ENCODE assay signal across 9 cellular contexts in the genomic region with DNA sequence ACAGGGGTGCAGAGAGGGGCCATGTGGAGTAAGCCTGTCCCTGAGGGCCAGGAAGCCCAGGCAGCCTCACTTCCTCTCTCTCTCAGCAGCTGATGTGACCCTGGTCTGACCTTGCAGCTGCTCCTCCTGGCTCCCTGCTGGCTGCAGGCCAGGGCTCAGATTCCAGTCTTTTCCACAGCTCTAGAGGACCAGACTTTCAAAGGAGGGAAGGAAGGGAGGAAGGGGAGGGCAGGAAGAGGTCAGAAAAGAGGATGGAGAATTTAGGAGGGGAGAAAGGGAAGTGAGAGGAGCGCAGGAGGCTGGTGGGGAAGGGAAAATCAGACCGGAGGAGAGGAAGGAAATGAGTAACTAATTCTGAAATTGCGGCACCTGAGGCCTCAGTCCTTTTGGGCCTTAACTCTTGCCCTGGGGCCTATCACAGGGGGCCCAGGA. TPM values are rescaled to one million over a fixed set of nuclear protein-coding genes. Genes with fewer than 3 reads are reported as not detected.
DNase-seq lines count a peak whose midpoint lies in the region; ATAC-seq and TF ChIP-seq lines count a peak whose summit lies in the region.
"Had no signal": no experiment of that assay in that cellular context is flagged by ENCODE, and none has a peak within 500 bp of the region (broad histone marks: within the 10 kb centered on the region; RNA-seq: fewer than 3 reads in every experiment).

No MANE protein-coding gene starts in this region.

- H3K9me3 Mint-ChIP-seq in mesothelial cell of epicardium, result peaks cover 6% of the 10 kb centered on the region

- no peak for TF ChIP-seq CTCF in colonic mucosa (IDR thresholded peaks at IDR 0.05)
- TF ChIP-seq CTCF in mesothelial cell of epicardium (IDR thresholded peaks at IDR 0.05; ENCODE audit: unreplicated experiment), result no peak

- no peak overlapping the region for H3K27ac ChIP-seq in colonic mucosa

- H3K9me3 ChIP-seq in colonic mucosa, result no peaks in the 10 kb centered on the region
- H3K9me3 ChIP-seq: breast epithelium had no signal

- H3K27ac Mint-ChIP-seq in mesothelial cell of epicardium, result peak overlapping the region; percentile 85

- peaks cover 35% of the 10 kb centered on the region for H3K4me1 Mint-ChIP-seq in mesothelial cell of epicardium

- DNase-seq in DMS 273 (lab: John Stamatoyannopoulos, UW; ENCODE audit: unreplicated experiment) (peak; percentile 72), NCI-H1105 (lab: John Stamatoyannopoulos, UW) (peak; percentile 37), colonic mucosa (peak; percentile 51), mesothelial cell of epicardium (ENCODE audit: low spot score in 2 of 2, unreplicated experiment in 2 of 2) (peak in 1 of 2 experiments; percentile 47), erythroblast (lab: John Stamatoyannopoulos, UW) (no peak), NCI-H526 treated with DMSO at 0.1 percent for 48 hours (lab: John Stamatoyannopoulos, UW) (no peak)
- DNase-seq in stimulated activated CD4-positive, alpha-beta T cell treated with anti-CD3 and anti-CD28 coated beads, Interleukin-4, amount 100 ng/mL, for 24 hours, result no peak

- ATAC-seq in GM21528 (IDR thresholded peaks at IDR 0.05; ENCODE audit: low FRiP score, unreplicated experiment), result peak; percentile 61

- H3K4me3 ChIP-seq in colonic mucosa, result no peak overlapping the region
- H3K4me3 ChIP-seq: breast epithelium had no signal

- peaks cover 11% of the 10 kb centered on the region for H3K27me3 Mint-ChIP-seq in mesothelial cell of epicardium (ENCODE audit: low read depth)

- TF ChIP-seq POLR2A in erythroblast (IDR thresholded peaks at IDR 0.05; ENCODE audit: low read length), result no peak

- H3K4me3 Mint-ChIP-seq in mesothelial cell of epicardium, result no peak overlapping the region

- no peaks in the 10 kb centered on the region for H3K36me3 Mint-ChIP-seq in mesothelial cell of epicardium

- H3K27me3 ChIP-seq in colonic mucosa, result no peaks in the 10 kb centered on the region
- H3K27me3 ChIP-seq: breast epithelium had no signal

- no peak overlapping the region for H3K9ac ChIP-seq in colonic mucosa (ENCODE audit: low read depth in 2 of 2, low read length in 2 of 2)

- H3K36me3 ChIP-seq in colonic mucosa, result no peaks in the 10 kb centered on the region
- H3K36me3 ChIP-seq: breast epithelium had no signal

- no peaks in the 10 kb centered on the region for H3K4me1 ChIP-seq in colonic mucosa
- H3K4me1 ChIP-seq: breast epithelium had no signal

- intact Hi-C loops in colonic mucosa (cut with DNase I), result no loop called here

RNA-seq across cellular contexts. Expression of gene VASH1, which starts 40.9 kb away (rescaled TPM):
- total RNA-seq in colonic mucosa (1 to 10 TPM; 2.9 to 3.6 TPM), mesothelial cell of epicardium (51.2 to 57.6 TPM (median 55.5 TPM) in 3 replicates)

Comparison
In these comparisons a context has a peak if more than half of its experiments do, and no peak if none do; other contexts are left out.
1. DNase-seq: peak in DMS 273 (single experiment), NCI-H1105 (single experiment) and colonic mucosa (single experiment); none in stimulated activated CD4-positive, alpha-beta T cell treated with anti-CD3 and anti-CD28 coated beads, Interleukin-4, amount 100 ng/mL, for 24 hours (single experiment), erythroblast (0 of 2) and NCI-H526 treated with DMSO at 0.1 percent for 48 hours (single experiment).
2. RNA of gene VASH1, which starts 40.9 kb away (total RNA-seq): 51.2 to 57.6 TPM in mesothelial cell of epicardium; 2.9 to 3.6 TPM in colonic mucosa; every median in the first group is over 10 times any median in the second.